26 cellular contexts compared by ENCODE assay signal in the genomic region with DNA sequence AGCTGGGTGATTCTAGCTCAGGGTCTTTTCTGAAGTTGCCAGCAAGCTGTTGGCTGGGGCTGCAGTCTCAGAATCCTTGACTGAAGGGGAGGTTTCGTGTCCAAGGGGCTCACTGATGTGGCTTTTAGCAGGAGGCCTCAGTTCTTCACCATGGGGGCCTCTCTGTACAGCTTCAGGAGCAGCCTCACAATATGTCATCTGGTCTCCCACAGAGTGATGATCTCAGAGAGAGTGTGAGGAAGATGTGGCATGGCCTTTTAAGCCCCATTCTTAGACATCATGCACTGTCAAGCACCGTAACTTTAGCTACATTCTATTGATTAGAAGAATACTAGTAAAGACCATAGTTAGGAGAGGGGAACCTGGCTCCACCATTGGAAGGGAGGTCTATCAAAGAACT.
"Had no signal": no experiment of that assay in that cellular context is flagged by ENCODE, and none has a peak within 500 bp of the region (broad histone marks: within the 10 kb centered on the region; RNA-seq: fewer than 3 reads in every experiment).

No MANE protein-coding gene starts in this region.

- ATAC-seq: naive thymus-derived CD8-positive, alpha-beta T cell; natural killer cell treated with Interleukin-12 subunit alpha and Interleukin-12 subunit beta and Interleukin-15 and Interleukin-18, amount 100 ng/mL, for 72 hours; pancreas; right cardiac atrium; right lobe of liver; stimulated activated naive B cell treated with anti-CD40 and anti-IgM and Interleukin-4, amounts not matched to agents 10 μg/mL and 1 μg/mL and 100 μg/mL, for 72 hours had no signal

- H3K27me3 ChIP-seq: neutrophil, pancreas, right lobe of liver, sigmoid colon, stomach, thyroid gland, tibial nerve, upper lobe of left lung, vagina had no signal

- H3K27ac Mint-ChIP-seq: naive thymus-derived CD8-positive, alpha-beta T cell; natural killer cell treated with Interleukin-12 subunit alpha and Interleukin-12 subunit beta and Interleukin-15 and Interleukin-18, amount 100 ng/mL, for 72 hours; nephron progenitor cell; stimulated activated naive B cell treated with anti-CD40 and anti-IgM and Interleukin-4, amounts not matched to agents 10 μg/mL and 1 μg/mL and 100 μg/mL, for 72 hours; stimulated activated naive CD8-positive, alpha-beta T cell treated with anti-CD3 and anti-CD28 coated beads, Interleukin-15, Interleukin-2, amounts not matched to agents 100 ng/mL and 50 ng/mL, for 24 hours had no signal

- H3K36me3 Mint-ChIP-seq: naive thymus-derived CD8-positive, alpha-beta T cell; natural killer cell treated with Interleukin-12 subunit alpha and Interleukin-12 subunit beta and Interleukin-15 and Interleukin-18, amount 100 ng/mL, for 72 hours had no signal

- H3K4me3 Mint-ChIP-seq: naive thymus-derived CD8-positive, alpha-beta T cell; natural killer cell treated with Interleukin-12 subunit alpha and Interleukin-12 subunit beta and Interleukin-15 and Interleukin-18, amount 100 ng/mL, for 72 hours; nephron progenitor cell; neural crest cell; stimulated activated naive B cell treated with anti-CD40 and anti-IgM and Interleukin-4, amounts not matched to agents 10 μg/mL and 1 μg/mL and 100 μg/mL, for 72 hours; stimulated activated naive CD8-positive, alpha-beta T cell treated with anti-CD3 and anti-CD28 coated beads, Interleukin-15, Interleukin-2, amounts not matched to agents 100 ng/mL and 50 ng/mL, for 24 hours had no signal

- H3K27me3 Mint-ChIP-seq: naive thymus-derived CD8-positive, alpha-beta T cell; natural killer cell treated with Interleukin-12 subunit alpha and Interleukin-12 subunit beta and Interleukin-15 and Interleukin-18, amount 100 ng/mL, for 72 hours; stimulated activated naive B cell treated with anti-CD40 and anti-IgM and Interleukin-4, amounts not matched to agents 10 μg/mL and 1 μg/mL and 100 μg/mL, for 72 hours; stimulated activated naive CD8-positive, alpha-beta T cell treated with anti-CD3 and anti-CD28 coated beads, Interleukin-15, Interleukin-2, amounts not matched to agents 100 ng/mL and 50 ng/mL, for 24 hours had no signal

- H3K9me3 Mint-ChIP-seq: natural killer cell treated with Interleukin-12 subunit alpha and Interleukin-12 subunit beta and Interleukin-15 and Interleukin-18, amount 100 ng/mL, for 72 hours; stimulated activated naive B cell treated with anti-CD40 and anti-IgM and Interleukin-4, amounts not matched to agents 10 μg/mL and 1 μg/mL and 100 μg/mL, for 72 hours; stimulated activated naive CD8-positive, alpha-beta T cell treated with anti-CD3 and anti-CD28 coated beads, Interleukin-15, Interleukin-2, amounts not matched to agents 100 ng/mL and 50 ng/mL, for 24 hours had no signal

- H3K36me3 ChIP-seq: neutrophil, pancreas, prostate gland, right lobe of liver, sigmoid colon, stomach, thoracic aorta, thyroid gland, tibial nerve, upper lobe of left lung, vagina had no signal

- DNase-seq: naive thymus-derived CD8-positive, alpha-beta T cell; nephron progenitor cell; nucleus accumbens; pancreas; right cardiac atrium; right lobe of liver; sigmoid colon; small intestine; stimulated activated CD4-positive, alpha-beta T cell treated with anti-CD3 and anti-CD28 coated beads, Interleukin-15, amount 100 ng/mL, for 24 hours; stimulated activated CD4-positive, alpha-beta T cell treated with anti-CD3 and anti-CD28 coated beads, Interleukin-4, amount 100 ng/mL, for 1 hour; stimulated activated CD4-positive, alpha-beta T cell treated with anti-CD3 and anti-CD28 coated beads, Interleukin-4, amount 100 ng/mL, for 4 hours; stimulated activated CD8-positive, alpha-beta memory T cell treated with anti-CD3 and anti-CD28 coated beads, Interleukin-4, amount 100 ng/mL, for 48 hours; stimulated activated naive B cell treated with anti-CD40 and anti-IgM and Interleukin-4, amounts not matched to agents 10 μg/mL and 1 μg/mL and 100 μg/mL, for 72 hours; stimulated activated naive CD4-positive, alpha-beta T cell treated with Interleukin-2 at 50 U/mL for 16 hours; stomach; thyroid gland; trophoblast cell; upper lobe of left lung had no signal

- H3K9me3 ChIP-seq: neutrophil, pancreas, prostate gland, right lobe of liver, sigmoid colon, stomach, thoracic aorta, thyroid gland, tibial nerve, upper lobe of left lung, vagina had no signal

- H3K4me1 ChIP-seq: pancreas, prostate gland, right lobe of liver, sigmoid colon, thyroid gland, tibial nerve, upper lobe of left lung, vagina had no signal

- H3K4me1 Mint-ChIP-seq: naive thymus-derived CD8-positive, alpha-beta T cell; neural crest cell had no signal

- H3K27ac ChIP-seq: neutrophil, pancreas, prostate gland, right lobe of liver, sigmoid colon, stomach, thoracic aorta, thyroid gland, tibial nerve, upper lobe of left lung, vagina had no signal

- H3K4me3 ChIP-seq: pancreas, prostate gland, right lobe of liver, sigmoid colon, stomach, thoracic aorta, thyroid gland, tibial nerve, upper lobe of left lung, vagina had no signal
